ENCODE assay signal across 10 cellular contexts in the genomic region with DNA sequence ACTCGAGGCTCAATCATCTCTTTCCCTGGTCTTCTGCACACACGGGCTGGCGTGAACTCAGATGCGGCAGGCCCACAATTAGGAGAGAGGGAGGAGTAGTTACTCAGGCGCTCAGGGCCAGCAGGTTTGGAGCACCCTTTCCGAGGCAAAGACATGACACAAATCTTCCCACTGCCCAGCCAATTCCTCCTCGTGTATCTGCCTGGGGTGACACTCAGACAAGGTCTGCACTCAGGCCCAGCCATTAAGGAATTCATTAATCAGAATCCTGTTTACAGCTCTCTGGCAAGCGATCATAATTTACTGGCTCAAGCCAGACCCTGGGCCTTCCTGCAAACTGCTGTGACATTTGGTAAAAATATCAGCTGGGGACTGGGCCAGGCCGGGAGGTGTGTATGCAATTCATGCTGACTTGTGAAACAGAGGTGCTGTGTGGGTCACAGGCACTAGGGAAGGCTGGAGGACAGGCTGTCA.
DNase-seq lines count a peak whose midpoint lies in the region; ATAC-seq, FAIRE-seq and TF ChIP-seq lines count a peak whose summit lies in the region.
"Had no signal": no experiment of that assay in that cellular context is flagged by ENCODE, and none has a peak within 500 bp of the region (broad histone marks: within the 10 kb centered on the region; RNA-seq: fewer than 3 reads in every experiment).

No MANE protein-coding gene starts in this region.

- H3K14ac ChIP-seq in H1 (ENCODE audit: insufficient read length): no peak overlapping the region

- FAIRE-seq in H1 (lab: Jason Lieb, UNC): no peak

- H2BK5ac ChIP-seq in H1 (ENCODE audit: low read depth, low read length): no peak overlapping the region

- H3K27ac ChIP-seq in H1 (ENCODE audit: low read depth, low read length) (no peak overlapping the region), right lobe of liver (peak overlapping the region; percentile 65 to 96 (median 80)), spleen (peak overlapping the region in 6 of 8 donors; percentile 12 to 66 (median 43))

- H3K4ac ChIP-seq in H1 (replicated peaks; ENCODE audit: insufficient read length, low read depth, low read length): no peak overlapping the region

- no peak overlapping the region for H4K91ac ChIP-seq in H1 (replicated peaks; ENCODE audit: insufficient read length, low read length)

- H3K36me3 ChIP-seq in NT2/D1 (ENCODE audit: insufficient read depth, insufficient read length, low read length) (no peaks in the 10 kb centered on the region), H1 (ENCODE audit: control insufficient read depth in 2 of 4, insufficient read depth in 4 of 4, low read length in 3 of 4) (no peaks in the 10 kb centered on the region), right lobe of liver (no peaks in the 10 kb centered on the region), spleen (no peaks in the 10 kb centered on the region)

- H2BK12ac ChIP-seq in H1 (ENCODE audit: low read depth, low read length): no peak overlapping the region

- H3K9me3 Mint-ChIP-seq in activated CD4-positive, alpha-beta memory T cell treated with anti-CD3 and anti-CD28 coated beads for 36 hours: no peaks in the 10 kb centered on the region

- H3K9ac ChIP-seq in NT2/D1 (ENCODE audit: insufficient read length, low read depth): peak overlapping the region; percentile 15
- no peak overlapping the region for H3K9ac ChIP-seq in H1 (replicated peaks in 1 of 4; ENCODE audit: extremely low read depth in 1 of 4, low read depth in 3 of 4, low read length in 3 of 4)

- no peak for TF ChIP-seq RAD21 in H1 (IDR thresholded peaks at IDR 0.05 in 1 of 2, conservative IDR thresholded peaks at IDR 0.05 in 1 of 2; ENCODE audit: low read depth in 2 of 2, low read length in 2 of 2)

- no peaks in the 10 kb centered on the region for H4K20me1 ChIP-seq in H1 (replicated peaks in 1 of 2; ENCODE audit: control insufficient read depth in 1 of 2, insufficient read depth in 2 of 2, low read length in 2 of 2)

- H3K4me2 ChIP-seq in H1 (ENCODE audit: insufficient read depth in 1 of 2, low read depth in 2 of 2, low read length in 2 of 2): 0 out of 4 replicates have a peak overlapping the region, but pooled peaks of 1 of the 2 experiments have one; percentile 11

- H3K79me2 ChIP-seq in H1 (ENCODE audit: control insufficient read depth in 1 of 2, insufficient read depth in 2 of 2, low read length in 2 of 2): no peaks in the 10 kb centered on the region

- H2AFZ ChIP-seq in H1 (ENCODE audit: low read length): peak overlapping the region; percentile 36; the same call in 1 of the 2 replicates

- ATAC-seq in right lobe of liver (peak; percentile 58 to 67 (median 65)), HG03280 (IDR thresholded peaks at IDR 0.05; ENCODE audit: unreplicated experiment) (no peak)

- H3K4me1 ChIP-seq in NT2/D1 (ENCODE audit: insufficient read depth, insufficient read length): peaks cover 12% of the 10 kb centered on the region
- peaks cover 3 to 6% (median 4%) of the 10 kb centered on the region in 4 experiments for H3K4me1 ChIP-seq in H1 (replicated peaks in 1 of 4; ENCODE audit: control insufficient read depth in 3 of 4, insufficient read depth in 4 of 4, low read length in 3 of 4)
- peaks cover 0 to 25% (median 15%) of the 10 kb centered on the region in 4 donors for H3K4me1 ChIP-seq in right lobe of liver
- H3K4me1 ChIP-seq in spleen: peaks cover 0 to 31% (median 14%) of the 10 kb centered on the region in 6 donors

- intact Hi-C loops in right lobe of liver (cut with DNase I) (no loop called here), spleen (cut with DNase I; ENCODE audit: low total_unique reads) (no loop called here)
- intact Hi-C loops in activated CD4-positive, alpha-beta memory T cell treated with anti-CD3 and anti-CD28 coated beads for 36 hours (cut with micrococcal nuclease): no loop called here

- H2BK20ac ChIP-seq in H1 (ENCODE audit: low read length): no peak overlapping the region

- no peak overlapping the region for H2BK15ac ChIP-seq in H1 (ENCODE audit: low read length)

- H3K23ac ChIP-seq in H1 (ENCODE audit: insufficient read length): no peak overlapping the region

- H3K23me2 ChIP-seq in H1 (ENCODE audit: low read depth, low read length): no peaks in the 10 kb centered on the region; the same call in 1 of the 2 replicates

- H3K9me3 ChIP-seq in NT2/D1 (ENCODE audit: insufficient read depth, low read length) (peaks cover 6% of the 10 kb centered on the region; the same call in 1 of the 2 replicates), H1 (ENCODE audit: insufficient read depth in 2 of 2, low read depth in 1 of 2, low read length in 1 of 2) (no peaks in the 10 kb centered on the region), right lobe of liver (no peaks in the 10 kb centered on the region), spleen (peaks cover 0 to 4% (median 0%) of the 10 kb centered on the region in 8 donors)

- H3K27ac Mint-ChIP-seq in activated CD4-positive, alpha-beta memory T cell treated with anti-CD3 and anti-CD28 coated beads for 36 hours: no peak overlapping the region

- H3K4me3 ChIP-seq in NT2/D1 (ENCODE audit: insufficient read length, low read depth) (no peak overlapping the region), H1 (ENCODE audit: extremely low read depth in 1 of 4, insufficient read depth in 2 of 4, low read depth in 3 of 4, low read length in 4 of 4) (no peak overlapping the region), right lobe of liver (no peak overlapping the region), spleen (no peak overlapping the region)

- POLR2A ChIA-PET in H1 (lab: Charles Lee; ENCODE audit: partially characterized antibody): no interaction called here
- POLR2A ChIA-PET in activated CD4-positive, alpha-beta memory T cell treated with anti-CD3 and anti-CD28 coated beads for 36 hours (lab: Charles Lee): no interaction called here

- WGBS in H1 (ENCODE audit: extremely low coverage in 1 of 2, insufficient coverage in 1 of 2, insufficient read length in 1 of 2, insufficient replicate concordance in 2 of 2, low coverage in 1 of 2, low lambda C conversion rate in 2 of 2, missing lambda C conversion rate in 1 of 2), 2 experiments: 75% methylated on average over 8 of the region's 9 CpGs; no CpG with 5 or more reads in 1 of the 2 experiments
- WGBS in right lobe of liver (ENCODE audit: insufficient coverage, low coverage, low lambda C conversion rate, missing lambda C conversion rate): 27% methylated on average over 9 of the region's 9 CpGs
- WGBS in spleen, 5 donors: 63 to 72% (median 65%) methylated on average over 9 of the region's 9 CpGs

- no peak overlapping the region for H2BK120ac ChIP-seq in H1 (replicated peaks; ENCODE audit: low read depth, low read length)

- DNase-seq in NT2/D1 (ENCODE audit: low read depth, low spot score) (no peak), H1 (ENCODE audit: low read depth in 1 of 2, low spot score in 2 of 2) (no peak), right lobe of liver (peak; percentile 68 to 85 (median 79)), spleen (no peak), cortex of kidney (lab: John Stamatoyannopoulos, UW) (no peak)
- DNase-seq in activated CD4-positive, alpha-beta memory T cell treated with anti-CD3 and anti-CD28 coated beads for 36 hours: no peak
- DNase-seq: activated naive CD4-positive, alpha-beta T cell treated with Interleukin-2 at 50 U/mL for 16 hours; NCI-H1105; NCI-H524 had no signal

- no peak overlapping the region for H4K8ac ChIP-seq in H1 (ENCODE audit: extremely low read depth, insufficient read depth, low read length)

- H3K18ac ChIP-seq in H1 (ENCODE audit: extremely low read depth, low read length): peak overlapping the region; percentile 80

- TF ChIP-seq POLR2A in H1 (IDR thresholded peaks at IDR 0.05; ENCODE audit: control extremely low read depth in 1 of 2, low read depth in 2 of 2, low read length in 2 of 2): no peak
- TF ChIP-seq POLR2A in right lobe of liver (IDR thresholded peaks at IDR 0.05): no peak
- TF ChIP-seq POLR2A in spleen (IDR thresholded peaks at IDR 0.05): no peak

- H3K56ac ChIP-seq in H1 (replicated peaks; ENCODE audit: insufficient read length, low read depth, low read length): no peak overlapping the region

- H2AK5ac ChIP-seq in H1 (ENCODE audit: low read depth, low read length): no peak overlapping the region

- H3K4me1 Mint-ChIP-seq in activated CD4-positive, alpha-beta memory T cell treated with anti-CD3 and anti-CD28 coated beads for 36 hours (ENCODE audit: low read depth): no peaks in the 10 kb centered on the region

- H4K5ac ChIP-seq in H1 (ENCODE audit: insufficient read length, low read depth, low read length): no peak overlapping the region

- no peak for TF ChIP-seq EP300 in H1 (IDR thresholded peaks at IDR 0.05; ENCODE audit: borderline replicate concordance in 1 of 2, low read depth in 2 of 2, low read length in 2 of 2)

- TF ChIP-seq CTCF in H1 (IDR thresholded peaks at IDR 0.05; ENCODE audit: control extremely low read depth in 1 of 3, insufficient read depth in 1 of 3, low read depth in 1 of 3, low read length in 3 of 3): no peak
- no peak for TF ChIP-seq CTCF in right lobe of liver (IDR thresholded peaks at IDR 0.05)
- TF ChIP-seq CTCF in spleen (IDR thresholded peaks at IDR 0.05 in 8 of 11, conservative IDR thresholded peaks at IDR 0.05 in 3 of 11): no peak

- no peaks in the 10 kb centered on the region for H3K27me3 Mint-ChIP-seq in activated CD4-positive, alpha-beta memory T cell treated with anti-CD3 and anti-CD28 coated beads for 36 hours

- no peaks in the 10 kb centered on the region for H3K36me3 Mint-ChIP-seq in activated CD4-positive, alpha-beta memory T cell treated with anti-CD3 and anti-CD28 coated beads for 36 hours

- no peaks in the 10 kb centered on the region for H3K79me1 ChIP-seq in H1 (ENCODE audit: low read depth, low read length)

- H3K27me3 ChIP-seq in NT2/D1 (ENCODE audit: insufficient read depth, insufficient read length) (no peaks in the 10 kb centered on the region), H1 (replicated peaks in 1 of 4; ENCODE audit: control insufficient read depth in 3 of 4, extremely low read depth in 1 of 4, insufficient read depth in 3 of 4, low read length in 3 of 4) (no peaks in the 10 kb centered on the region), right lobe of liver (no peaks in the 10 kb centered on the region), spleen (replicated peaks in 1 of 7) (peaks cover 0 to 26% (median 0%) of the 10 kb centered on the region in 7 donors)

- H3K4me3 Mint-ChIP-seq in activated CD4-positive, alpha-beta memory T cell treated with anti-CD3 and anti-CD28 coated beads for 36 hours: no peak overlapping the region

- CTCF ChIA-PET in H1 (lab: Charles Lee; ENCODE audit: partially characterized antibody): interaction anchor here (1.1 to 1.3 kb wide), 2 partner anchors 16 to 17 kb away, joined by 4 to 5 read pairs; no protein-coding TSS in a partner anchor
- CTCF ChIA-PET in activated CD4-positive, alpha-beta memory T cell treated with anti-CD3 and anti-CD28 coated beads for 36 hours (lab: Charles Lee): no interaction called here

TF ChIP-seq in H1, 55 proteins besides CTCF, POLR2A, EP300 and RAD21 (continues in another document):
- TF ChIP-seq, protein P1, sequence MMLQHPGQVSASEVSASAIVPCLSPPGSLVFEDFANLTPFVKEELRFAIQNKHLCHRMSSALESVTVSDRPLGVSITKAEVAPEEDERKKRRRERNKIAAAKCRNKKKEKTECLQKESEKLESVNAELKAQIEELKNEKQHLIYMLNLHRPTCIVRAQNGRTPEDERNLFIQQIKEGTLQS (IDR thresholded peaks at IDR 0.05; ENCODE audit: insufficient read depth, low read depth, low read length): no peak
- no peak for TF ChIP-seq SIX5 (IDR thresholded peaks at IDR 0.05; ENCODE audit: low read depth, low read length)

Comparison
In these comparisons a context has a peak if more than half of its experiments do, and no peak if none do; other contexts are left out.
1. DNase-seq: peak in right lobe of liver (3 of 3); none in NT2/D1 (single experiment), H1 (0 of 2), spleen (single experiment), activated CD4-positive, alpha-beta memory T cell treated with anti-CD3 and anti-CD28 coated beads for 36 hours (single experiment) and cortex of kidney (single experiment).